ENCODE assay signal across 2 cellular contexts in genomic region chr1:114196992-114197907, GRCh38.
TF ChIP-seq lines count a peak whose summit lies in the region.

No MANE protein-coding gene starts in this region.

TF ChIP-seq in HepG2, 621 proteins besides CTCF, POLR2A, EP300 and RAD21:
- TF ChIP-seq IRF9 (CRISPR knock-in tag; IDR thresholded peaks at IDR 0.05; ENCODE audit: borderline replicate concordance) = no peak
- TF ChIP-seq ZNF264 (CRISPR knock-in tag; IDR thresholded peaks at IDR 0.05) = no peak
- TF ChIP-seq SRF (IDR thresholded peaks at IDR 0.05; ENCODE audit: low read depth, low read length) = no peak
- TF ChIP-seq SMARCE1 (IDR thresholded peaks at IDR 0.05; ENCODE audit: borderline replicate concordance) = no peak
- no peak for TF ChIP-seq SMARCC2 (IDR thresholded peaks at IDR 0.05)
- TF ChIP-seq ATF6 (CRISPR knock-in tag; conservative IDR thresholded peaks at IDR 0.05) = no peak
- 0 out of 2 replicates have a peak, but pooled peaks have one; percentile 12 for TF ChIP-seq NFE2L2 (IDR thresholded peaks at IDR 0.05; ENCODE audit: low read length)
- no peak for TF ChIP-seq ZNF496 (CRISPR knock-in tag; IDR thresholded peaks at IDR 0.05; ENCODE audit: insufficient replicate concordance)

TF ChIP-seq in H1, 55 proteins besides CTCF, POLR2A, EP300 and RAD21:
- TF ChIP-seq BCL11A (IDR thresholded peaks at IDR 0.05; ENCODE audit: low read depth in 2 of 2, low read length in 2 of 2) (no peak), USF2 (IDR thresholded peaks at IDR 0.05; ENCODE audit: low read length) (no peak), HDAC2 (IDR thresholded peaks at IDR 0.05; ENCODE audit: borderline replicate concordance in 1 of 2, low read depth in 2 of 2, low read length in 2 of 2) (no peak), SIRT6 (IDR thresholded peaks at IDR 0.05; ENCODE audit: low read length) (no peak), MAX (IDR thresholded peaks at IDR 0.05) (no peak), POLR2AphosphoS5 (IDR thresholded peaks at IDR 0.05; ENCODE audit: low read depth, low read length) (no peak), CHD7 (IDR thresholded peaks at IDR 0.05; ENCODE audit: insufficient replicate concordance, low read length) (no peak), KDM1A (IDR thresholded peaks at IDR 0.05; ENCODE audit: borderline replicate concordance, low read length) (no peak), KDM4A (IDR thresholded peaks at IDR 0.05; ENCODE audit: low read depth, low read length, severe bottlenecking) (no peak), YY1 (IDR thresholded peaks at IDR 0.05; ENCODE audit: low read depth, low read length) (no peak), SAP30 (IDR thresholded peaks at IDR 0.05; ENCODE audit: insufficient read depth, insufficient replicate concordance, low read length) (no peak), CHD1 (IDR thresholded peaks at IDR 0.05; ENCODE audit: low read depth, low read length) (no peak)
